30 cellular contexts compared by ENCODE assay signal in genomic region chr4:84099591-84099990, GRCh38.
"Had no signal": no experiment of that assay in that cellular context is flagged by ENCODE, and none has a peak within 500 bp of the region (broad histone marks: within the 10 kb centered on the region; RNA-seq: fewer than 3 reads in every experiment).

No MANE protein-coding gene starts in this region.

- H2AFZ ChIP-seq: parathyroid adenoma had no signal

- H3K36me3 ChIP-seq: cardiac muscle cell, gastrocnemius medialis, left ventricle myocardium inferior, right lobe of liver, upper lobe of left lung, vagina had no signal

- H3K9ac ChIP-seq: parathyroid adenoma had no signal

- ATAC-seq: activated naive CD4-positive, alpha-beta T cell treated with anti-CD3 and anti-CD28 coated beads, Interleukin-2, amount 50 U/mL, for 72 hours; activated T-cell treated with anti-CD3 and anti-CD28 coated beads, Interleukin-2, amount 50 U/mL, for 72 hours; gastrocnemius medialis; psoas muscle; right lobe of liver; stimulated activated effector memory CD8-positive, alpha-beta T cell treated with anti-CD3 and anti-CD28 coated beads, Interleukin-12 subunit alpha, Interleukin-12 subunit beta, amount 100 ng/mL, for 72 hours; T-cell had no signal

- H3K79me2 ChIP-seq: parathyroid adenoma had no signal

- H3K27me3 ChIP-seq: cardiac muscle cell, gastrocnemius medialis, right lobe of liver, upper lobe of left lung, vagina had no signal

- H3K9me3 Mint-ChIP-seq: activated naive CD4-positive, alpha-beta T cell treated with anti-CD3 and anti-CD28 coated beads, Interleukin-2, amount 50 U/mL, for 72 hours; activated T-cell treated with anti-CD3 and anti-CD28 coated beads, Interleukin-2, amount 50 U/mL, for 72 hours; brain; nephron progenitor cell; stimulated activated effector memory CD8-positive, alpha-beta T cell treated with anti-CD3 and anti-CD28 coated beads, Interleukin-12 subunit alpha, Interleukin-12 subunit beta, amount 100 ng/mL, for 72 hours; stimulated activated naive CD8-positive, alpha-beta T cell treated with anti-CD3 and anti-CD28 coated beads, Interleukin-15, Interleukin-2, amounts not matched to agents 100 ng/mL and 50 ng/mL, for 24 hours; T-helper 2 cell treated with Interferon-gamma antibody and Interleukin-4, amounts not matched to agents 5 μg/mL and 100 μg/mL, for 36 hours had no signal

- H3K27me3 Mint-ChIP-seq: naive B cell; stimulated activated naive CD8-positive, alpha-beta T cell treated with anti-CD3 and anti-CD28 coated beads, Interleukin-15, Interleukin-2, amounts not matched to agents 100 ng/mL and 50 ng/mL, for 24 hours; T-cell had no signal

- H3K36me3 Mint-ChIP-seq: activated naive CD4-positive, alpha-beta T cell treated with anti-CD3 and anti-CD28 coated beads, Interleukin-2, amount 50 U/mL, for 72 hours; brain; immature natural killer cell; naive B cell; stimulated activated effector memory CD8-positive, alpha-beta T cell treated with anti-CD3 and anti-CD28 coated beads, Interleukin-12 subunit alpha, Interleukin-12 subunit beta, amount 100 ng/mL, for 72 hours; T-cell had no signal

- H3K9me3 ChIP-seq: gastrocnemius medialis, psoas muscle, right lobe of liver, upper lobe of left lung, vagina had no signal

- DNase-seq: activated CD4-positive, alpha-beta T cell treated with anti-CD3 and anti-CD28 coated beads for 4 hours; activated CD4-positive, alpha-beta T cell treated with anti-CD3 and anti-CD28 coated beads, Interleukin-2, amount 50 U/mL, for 4 hours; activated naive CD4-positive, alpha-beta T cell; activated T-cell treated with anti-CD3 and anti-CD28 coated beads for 4 hours; activated T-cell treated with anti-CD3 and anti-CD28 coated beads, Interleukin-2, amount 50 U/mL, for 72 hours; dorsolateral prefrontal cortex; effector memory CD4-positive, alpha-beta T cell; gastrocnemius medialis; glutamatergic neuron; immature natural killer cell; kidney; left ventricle myocardium inferior; naive B cell; nephron progenitor cell; occipital lobe; psoas muscle; right lobe of liver; stimulated activated CD4-positive, alpha-beta T cell treated with anti-CD3 and anti-CD28 coated beads, Interleukin-12 subunit alpha, Interleukin-12 subunit beta, amount 100 ng/mL, for 4 hours; stimulated activated CD4-positive, alpha-beta T cell treated with anti-CD3 and anti-CD28 coated beads, Interleukin-4, amount 100 ng/mL, for 24 hours; T-cell; upper lobe of left lung had no signal

- H3K4me1 Mint-ChIP-seq: brain; immature natural killer cell; naive B cell; nephron progenitor cell; stimulated activated effector memory CD8-positive, alpha-beta T cell treated with anti-CD3 and anti-CD28 coated beads, Interleukin-12 subunit alpha, Interleukin-12 subunit beta, amount 100 ng/mL, for 72 hours; T-cell had no signal

- H3K4me3 Mint-ChIP-seq: activated T-cell treated with anti-CD3 and anti-CD28 coated beads, Interleukin-2, amount 50 U/mL, for 72 hours; brain; immature natural killer cell; naive B cell; nephron progenitor cell; stimulated activated effector memory CD8-positive, alpha-beta T cell treated with anti-CD3 and anti-CD28 coated beads, Interleukin-12 subunit alpha, Interleukin-12 subunit beta, amount 100 ng/mL, for 72 hours; stimulated activated naive CD8-positive, alpha-beta T cell treated with anti-CD3 and anti-CD28 coated beads, Interleukin-15, Interleukin-2, amounts not matched to agents 100 ng/mL and 50 ng/mL, for 24 hours; T-cell; T-helper 2 cell treated with Interferon-gamma antibody and Interleukin-4, amounts not matched to agents 5 μg/mL and 100 μg/mL, for 36 hours had no signal

- FAIRE-seq: kidney had no signal

- H3K4me3 ChIP-seq: cardiac muscle cell, coronary artery, dorsolateral prefrontal cortex, gastrocnemius medialis, left ventricle myocardium inferior, psoas muscle, right lobe of liver, upper lobe of left lung, vagina had no signal

- H3K4me1 ChIP-seq: gastrocnemius medialis, left ventricle myocardium inferior, parathyroid adenoma, psoas muscle, right lobe of liver, upper lobe of left lung, vagina had no signal

- H3K27ac ChIP-seq: cardiac muscle cell, coronary artery, dorsolateral prefrontal cortex, gastrocnemius medialis, left ventricle myocardium inferior, parathyroid adenoma, psoas muscle, right lobe of liver, upper lobe of left lung, vagina had no signal

- H3K27ac Mint-ChIP-seq: activated naive CD4-positive, alpha-beta T cell treated with anti-CD3 and anti-CD28 coated beads, Interleukin-2, amount 50 U/mL, for 72 hours; activated T-cell treated with anti-CD3 and anti-CD28 coated beads, Interleukin-2, amount 50 U/mL, for 72 hours; brain; immature natural killer cell; naive B cell; nephron progenitor cell; stimulated activated effector memory CD8-positive, alpha-beta T cell treated with anti-CD3 and anti-CD28 coated beads, Interleukin-12 subunit alpha, Interleukin-12 subunit beta, amount 100 ng/mL, for 72 hours; stimulated activated naive CD8-positive, alpha-beta T cell treated with anti-CD3 and anti-CD28 coated beads, Interleukin-15, Interleukin-2, amounts not matched to agents 100 ng/mL and 50 ng/mL, for 24 hours; T-cell; T-helper 2 cell treated with Interferon-gamma antibody and Interleukin-4, amounts not matched to agents 5 μg/mL and 100 μg/mL, for 36 hours had no signal
